ENCODE assay signal across 18 cellular contexts in genomic region chr17:8392674-8393469, GRCh38. TPM values are rescaled to one million over a fixed set of nuclear protein-coding genes. Genes with fewer than 3 reads are reported as not detected.
DNase-seq lines count a peak whose midpoint lies in the region; ATAC-seq and TF ChIP-seq lines count a peak whose summit lies in the region.
"Had no signal": no experiment of that assay in that cellular context is flagged by ENCODE, and none has a peak within 500 bp of the region (broad histone marks: within the 10 kb centered on the region; RNA-seq: fewer than 3 reads in every experiment).

No MANE protein-coding gene starts in this region.

- H3K27ac ChIP-seq in Panc1 (ENCODE audit: low read length) (no peak overlapping the region), foreskin keratinocyte (peak overlapping the region; percentile 65), upper lobe of left lung (peak overlapping the region in 2 of 4 donors; percentile 42 to 61)
- H3K27ac ChIP-seq: ovary, SJSA1, stomach had no signal

- H3K4me1 ChIP-seq in Panc1 (ENCODE audit: control insufficient read depth, insufficient read depth, low read length) (0 out of 2 replicates have a peak, but pooled peaks cover 4% of the 10 kb centered on the region), foreskin keratinocyte (peaks cover 20% of the 10 kb centered on the region), upper lobe of left lung (no peaks in the 10 kb centered on the region)

- POLR2A ChIA-PET in Panc1 (lab: Charles Lee), result no interaction called here

- intact Hi-C loops in Right ventricle myocardium superior (cut with DNase I), result no loop called here
- intact Hi-C loops in left ventricle myocardium superior (cut with micrococcal nuclease), result no loop called here
- intact Hi-C loops in Panc1 (cut with micrococcal nuclease; ENCODE audit: unreplicated experiment), result no loop called here

- H3K27me3 ChIP-seq in Panc1 (ENCODE audit: control insufficient read depth, insufficient read depth, low read length), result peaks cover 1% of the 10 kb centered on the region; the same call in 1 of the 2 replicates
- no peaks in the 10 kb centered on the region for H3K27me3 ChIP-seq in foreskin keratinocyte
- peaks cover 0 to 2% (median 0%) of the 10 kb centered on the region in 4 donors for H3K27me3 ChIP-seq in upper lobe of left lung
- H3K27me3 ChIP-seq: ovary had no signal

- TF ChIP-seq CTCF in Panc1 (IDR thresholded peaks at IDR 0.05) (no peak), foreskin keratinocyte (conservative IDR thresholded peaks at IDR 0.05) (no peak), upper lobe of left lung (IDR thresholded peaks at IDR 0.05) (no peak)

- peak; percentile 12 for ATAC-seq in Right ventricle myocardium superior (ENCODE audit: poor library complexity)
- ATAC-seq in left ventricle myocardium superior, result no peak
- peak; percentile 35 for ATAC-seq in Panc1
- no peak for ATAC-seq in foreskin keratinocyte
- peak; percentile 24 to 42 for ATAC-seq in upper lobe of left lung (ENCODE audit: low FRiP score in 2 of 2)

- in situ Hi-C loops in Panc1 (cut with HindIII; ENCODE audit: low pct_unique_long_range_greater_than_20kb, low sequenced_read_pairs), result no loop called here

- CTCF ChIA-PET in Panc1 (lab: Charles Lee), result no interaction called here

- H3K4me3 ChIP-seq in Panc1 (ENCODE audit: low read depth in 2 of 2, low read length in 2 of 2), result no peak overlapping the region
- H3K4me3 ChIP-seq in upper lobe of left lung, result no peak overlapping the region
- H3K4me3 ChIP-seq: mucosa of descending colon, ovary, SJSA1, skin epidermis, stomach had no signal

- 91 to 92% methylated on average over 18 to 35 of the region's 46 CpGs for WGBS in upper lobe of left lung, 2 donors

- TF ChIP-seq POLR2A in upper lobe of left lung (IDR thresholded peaks at IDR 0.05), result no peak

- DNase-seq in Right ventricle myocardium superior (no peak), left ventricle myocardium superior (no peak), Panc1 (ENCODE audit: low read depth, low spot score) (no peak), foreskin keratinocyte (no peak), upper lobe of left lung (peak in 1 of 2 donors; percentile 79), NAMALWA (ENCODE audit: low spot score) (no peak), retina (no peak)
- DNase-seq in stimulated activated CD4-positive, alpha-beta T cell treated with anti-CD3 and anti-CD28 coated beads, Interleukin-2, amount 100 ng/mL, for 24 hours, result no peak
- DNase-seq: NCI-H1694, ovary, stomach had no signal

- H3K9me3 ChIP-seq in Panc1 (ENCODE audit: control insufficient read depth, insufficient read depth, low read depth, low read length) (no peaks in the 10 kb centered on the region), upper lobe of left lung (no peaks in the 10 kb centered on the region)
- H3K9me3 ChIP-seq: mucosa of descending colon, ovary, SJSA1, stomach had no signal

- no TSS peak for BruUV-seq in Panc1 (replicated peaks; lab: Mats Ljungman, UMichigan)

- H3K36me3 ChIP-seq in Panc1 (ENCODE audit: control insufficient read depth, insufficient read depth, low read length), result no peaks in the 10 kb centered on the region
- no peaks in the 10 kb centered on the region for H3K36me3 ChIP-seq in upper lobe of left lung
- H3K36me3 ChIP-seq: ovary, SJSA1, stomach had no signal

- no peak for TF ChIP-seq EP300 in upper lobe of left lung (IDR thresholded peaks at IDR 0.05)

RNA-seq across cellular contexts. Expression of gene RNF222, which starts 4.8 kb away (rescaled TPM):
- total RNA-seq in Right ventricle myocardium superior, result not detected
- not detected for total RNA-seq in left ventricle myocardium superior
- total RNA-seq in Panc1 (2021; ENCODE audit: unreplicated experiment), result not detected
- 0.08 TPM for polyA plus RNA-seq in Panc1 (2012; ENCODE audit: insufficient read length)
- total RNA-seq in foreskin keratinocyte, result 0.07 TPM in 1 of 2 replicates, not detected in the other
- 0.03 and 0.06 TPM in 2 replicates for polyA plus RNA-seq in foreskin keratinocyte
- total RNA-seq in upper lobe of left lung, result not detected
- total RNA-seq: dermis microvascular lymphatic vessel endothelial cell, fibroblast of lung, LHCN-M2, mucosa of descending colon, NCI-H460, ovary, SJSA1, stomach had no signal
- polyA plus RNA-seq: fibroblast of lung, ovary had no signal

RNA-seq across cellular contexts. Expression of gene RPL26, which starts 9.9 kb away (rescaled TPM):
- total RNA-seq in Right ventricle myocardium superior, result 939 TPM
- 1,047 TPM for total RNA-seq in left ventricle myocardium superior
- 865 TPM for total RNA-seq in Panc1 (2021; ENCODE audit: unreplicated experiment)
- 861 TPM for polyA plus RNA-seq in Panc1 (2012; ENCODE audit: insufficient read length)
- total RNA-seq in foreskin keratinocyte, result 2,517 and 2,669 TPM in 2 replicates
- polyA plus RNA-seq in foreskin keratinocyte, result 3,931 and 3,982 TPM in 2 replicates
- total RNA-seq in upper lobe of left lung, result 1,000 to 10,000 TPM in 3 of 6 donors, 100 to 1,000 TPM in 3; 736 to 1,938 (median 1,066) TPM

RNA-seq across cellular contexts. Expression of gene NDEL1, which starts 42.8 kb away (rescaled TPM):
- 24.8 TPM for total RNA-seq in Right ventricle myocardium superior
- 25.5 TPM for total RNA-seq in left ventricle myocardium superior
- 44.8 TPM for total RNA-seq in Panc1 (2021; ENCODE audit: unreplicated experiment)
- 30.3 TPM for polyA plus RNA-seq in Panc1 (2012; ENCODE audit: insufficient read length)
- total RNA-seq in foreskin keratinocyte, result 47.9 and 51.8 TPM in 2 replicates
- 34.1 and 34.5 TPM in 2 replicates for polyA plus RNA-seq in foreskin keratinocyte
- 100 to 1,000 TPM in 2 of 6 donors, 10 to 100 TPM in 4; 62.3 to 138 (median 85.4) TPM for total RNA-seq in upper lobe of left lung

RNA-seq across cellular contexts. Expression of gene ODF4, which starts 53.2 kb away (rescaled TPM):
- total RNA-seq in Right ventricle myocardium superior (not detected), left ventricle myocardium superior (not detected), Panc1 (2021; ENCODE audit: unreplicated experiment) (not detected), foreskin keratinocyte (not detected in 2 replicates), upper lobe of left lung (not detected)
- polyA plus RNA-seq in Panc1 (2012; ENCODE audit: insufficient read length), result not detected
- not detected in 2 replicates for polyA plus RNA-seq in foreskin keratinocyte
- total RNA-seq: dermis microvascular lymphatic vessel endothelial cell, fibroblast of lung, LHCN-M2, mucosa of descending colon, NCI-H460, ovary, SJSA1, stomach had no signal
- polyA plus RNA-seq: fibroblast of lung, ovary, stomach had no signal

Comparison
In these comparisons a context has a peak if more than half of its experiments do, and no peak if none do; other contexts are left out.
1. ATAC-seq: peak in Right ventricle myocardium superior (single experiment), Panc1 (single experiment) and upper lobe of left lung (2 of 2); none in left ventricle myocardium superior (single experiment) and foreskin keratinocyte (single experiment).